In the genomic region with DNA sequence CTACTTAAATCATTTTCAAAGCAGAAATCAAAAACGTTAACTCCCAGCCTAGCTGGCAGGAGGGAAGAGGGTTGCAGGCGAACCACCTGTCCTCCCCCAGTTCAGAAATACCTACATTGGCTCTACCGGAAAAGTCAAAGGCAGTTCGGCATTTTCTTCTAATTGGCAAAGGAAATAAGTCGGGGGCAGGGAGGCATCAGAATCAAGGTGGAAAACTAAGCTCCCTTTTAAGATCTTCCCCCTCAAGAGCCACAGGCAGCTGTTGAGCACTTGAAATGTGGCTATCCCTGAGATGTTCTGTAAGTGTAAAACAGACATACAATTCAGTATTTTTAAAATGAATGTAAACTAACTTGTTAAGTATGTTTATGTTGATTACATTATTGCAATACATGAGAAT, we compare ENCODE assay signal across 10 cellular contexts. TPM values are rescaled to one million over a fixed set of nuclear protein-coding genes. Genes with fewer than 3 reads are reported as not detected.
A peak's percentile ranks its signal among the peaks of the same experiment; 100 is the strongest.
DNase-seq lines count a peak whose midpoint lies in the region; ATAC-seq and TF ChIP-seq lines count a peak whose summit lies in the region.
"Had no signal": no experiment of that assay in that cellular context is flagged by ENCODE, and none has a peak within 500 bp of the region (broad histone marks: within the 10 kb centered on the region; RNA-seq: fewer than 3 reads in every experiment).

No MANE protein-coding gene starts in this region.

- peak overlapping the region; percentile 95 for H3K4me3 Mint-ChIP-seq in activated T-cell treated with anti-CD3 and anti-CD28 coated beads, Interleukin-2, amount 50 U/mL, for 4 hours
- peak overlapping the region; percentile 82 for H3K4me3 Mint-ChIP-seq in WTC11
- peak overlapping the region; percentile 94 to 99 (median 97) for H3K4me3 Mint-ChIP-seq in immature natural killer cell

- peaks cover 44% of the 10 kb centered on the region for H3K4me1 Mint-ChIP-seq in activated T-cell treated with anti-CD3 and anti-CD28 coated beads, Interleukin-2, amount 50 U/mL, for 4 hours (ENCODE audit: low read depth)
- H3K4me1 Mint-ChIP-seq in WTC11 = peaks cover 44% of the 10 kb centered on the region
- H3K4me1 Mint-ChIP-seq in immature natural killer cell = peaks cover 64 to 72% of the 10 kb centered on the region in 2 donors

- peak overlapping the region; percentile 98 for H3K27ac ChIP-seq in substantia nigra (ENCODE audit: low read depth, low read length, poor library complexity, severe bottlenecking)

- H3K36me3 Mint-ChIP-seq in activated T-cell treated with anti-CD3 and anti-CD28 coated beads, Interleukin-2, amount 50 U/mL, for 4 hours (ENCODE audit: insufficient read depth) = peaks cover 11% of the 10 kb centered on the region
- no peaks in the 10 kb centered on the region for H3K36me3 Mint-ChIP-seq in WTC11
- peaks cover 0 to 6% (median 4%) of the 10 kb centered on the region in 3 donors for H3K36me3 Mint-ChIP-seq in immature natural killer cell

- ATAC-seq in activated T-cell treated with anti-CD3 and anti-CD28 coated beads, Interleukin-2, amount 50 U/mL, for 4 hours = no peak
- ATAC-seq in WTC11 = no peak

- H3K27me3 Mint-ChIP-seq in activated T-cell treated with anti-CD3 and anti-CD28 coated beads, Interleukin-2, amount 50 U/mL, for 4 hours (ENCODE audit: low read depth) = no peaks in the 10 kb centered on the region
- peaks cover 10% of the 10 kb centered on the region for H3K27me3 Mint-ChIP-seq in WTC11 (ENCODE audit: low read depth)
- peaks cover 20 to 30% (median 26%) of the 10 kb centered on the region in 3 donors for H3K27me3 Mint-ChIP-seq in immature natural killer cell (ENCODE audit: low read depth in 3 of 3)

- POLR2A ChIA-PET in WTC11 (lab: Charles Lee) = no interaction called here

- CTCF ChIA-PET in WTC11 (lab: Charles Lee) = interaction anchor here (0.7 to 3.6 kb wide), 7 partner anchors 11 to 215 kb away, joined by 3 to 36 read pairs (median 4); no protein-coding TSS in a partner anchor

- H3K27ac Mint-ChIP-seq in WTC11 = no peak overlapping the region
- H3K27ac Mint-ChIP-seq in immature natural killer cell = peak overlapping the region; percentile 92 to 99 (median 97)

- no peak for TF ChIP-seq CTCF in WTC11 (IDR thresholded peaks at IDR 0.05)

- no peaks in the 10 kb centered on the region for H3K9me3 Mint-ChIP-seq in activated T-cell treated with anti-CD3 and anti-CD28 coated beads, Interleukin-2, amount 50 U/mL, for 4 hours
- peaks cover 6% of the 10 kb centered on the region; the same call in 1 of the 2 replicates for H3K9me3 Mint-ChIP-seq in WTC11
- H3K9me3 Mint-ChIP-seq in immature natural killer cell = peaks cover 0 to 2% (median under 1%) of the 10 kb centered on the region in 6 donors

- DNase-seq in activated T-cell treated with anti-CD3 and anti-CD28 coated beads, Interleukin-2, amount 50 U/mL, for 4 hours = no peak
- DNase-seq in activated T-cell treated with anti-CD3 and anti-CD28 coated beads, Interleukin-2, amount 50 U/mL, for 48 hours = no peak
- DNase-seq in WTC11 (ENCODE audit: low spot score) (no peak), immature natural killer cell (no peak), substantia nigra (lab: John Stamatoyannopoulos, UW) (no peak), NK-92 (lab: John Stamatoyannopoulos, UW; ENCODE audit: unreplicated experiment) (no peak), NCI-H1105 treated with DMSO at 0.1 percent for 48 hours (lab: John Stamatoyannopoulos, UW) (no peak), NCI-H510A treated with DMSO at 0.1 percent for 48 hours (lab: John Stamatoyannopoulos, UW) (no peak)
- DNase-seq: aorta, foreskin melanocyte had no signal

TF ChIP-seq in WTC11, 78 proteins besides CTCF, POLR2A, EP300 and RAD21 (continues in another document):
- TF ChIP-seq ZNF423 (CRISPR knock-in tag; IDR thresholded peaks at IDR 0.05) (no peak), ZNF396 (CRISPR knock-in tag; IDR thresholded peaks at IDR 0.05; ENCODE audit: borderline replicate concordance) (no peak), RELA (CRISPR knock-in tag; IDR thresholded peaks at IDR 0.05; ENCODE audit: borderline replicate concordance) (no peak), ZNF121 (CRISPR knock-in tag; IDR thresholded peaks at IDR 0.05) (no peak), ZNF532 (CRISPR knock-in tag; IDR thresholded peaks at IDR 0.05; ENCODE audit: borderline replicate concordance) (no peak), TEAD1 (CRISPR knock-in tag; IDR thresholded peaks at IDR 0.05) (no peak), ATF6 (CRISPR knock-in tag; IDR thresholded peaks at IDR 0.05) (no peak), FOXK1 (CRISPR knock-in tag; IDR thresholded peaks at IDR 0.05) (no peak), ZNF416 (CRISPR knock-in tag; IDR thresholded peaks at IDR 0.05) (no peak), RORB (CRISPR knock-in tag; IDR thresholded peaks at IDR 0.05) (no peak), IRF2 (CRISPR knock-in tag; IDR thresholded peaks at IDR 0.05; ENCODE audit: borderline replicate concordance, low read depth) (no peak)
- TF ChIP-seq, protein P1, sequence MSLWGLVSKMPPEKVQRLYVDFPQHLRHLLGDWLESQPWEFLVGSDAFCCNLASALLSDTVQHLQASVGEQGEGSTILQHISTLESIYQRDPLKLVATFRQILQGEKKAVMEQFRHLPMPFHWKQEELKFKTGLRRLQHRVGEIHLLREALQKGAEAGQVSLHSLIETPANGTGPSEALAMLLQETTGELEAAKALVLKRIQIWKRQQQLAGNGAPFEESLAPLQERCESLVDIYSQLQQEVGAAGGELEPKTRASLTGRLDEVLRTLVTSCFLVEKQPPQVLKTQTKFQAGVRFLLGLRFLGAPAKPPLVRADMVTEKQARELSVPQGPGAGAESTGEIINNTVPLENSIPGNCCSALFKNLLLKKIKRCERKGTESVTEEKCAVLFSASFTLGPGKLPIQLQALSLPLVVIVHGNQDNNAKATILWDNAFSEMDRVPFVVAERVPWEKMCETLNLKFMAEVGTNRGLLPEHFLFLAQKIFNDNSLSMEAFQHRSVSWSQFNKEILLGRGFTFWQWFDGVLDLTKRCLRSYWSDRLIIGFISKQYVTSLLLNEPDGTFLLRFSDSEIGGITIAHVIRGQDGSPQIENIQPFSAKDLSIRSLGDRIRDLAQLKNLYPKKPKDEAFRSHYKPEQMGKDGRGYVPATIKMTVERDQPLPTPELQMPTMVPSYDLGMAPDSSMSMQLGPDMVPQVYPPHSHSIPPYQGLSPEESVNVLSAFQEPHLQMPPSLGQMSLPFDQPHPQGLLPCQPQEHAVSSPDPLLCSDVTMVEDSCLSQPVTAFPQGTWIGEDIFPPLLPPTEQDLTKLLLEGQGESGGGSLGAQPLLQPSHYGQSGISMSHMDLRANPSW (CRISPR knock-in tag; conservative IDR thresholded peaks at IDR 0.05; ENCODE audit: low read depth) = no peak

RNA-seq across cellular contexts. Expression of gene ELMO1, which starts 1.0 kb away (rescaled TPM):
- total RNA-seq in activated T-cell treated with anti-CD3 and anti-CD28 coated beads, Interleukin-2, amount 50 U/mL, for 4 hours = 100 to 1,000 TPM; 117 to 137 (median 118) TPM
- 17.8 to 19.4 TPM (median 17.9 TPM) in 3 replicates for total RNA-seq in WTC11 (2021)
- polyA plus RNA-seq in immature natural killer cell = 10 to 100 TPM; 31.9 to 65.9 (median 53.1) TPM
